ENCODE assay signal across 21 cellular contexts in the genomic region with DNA sequence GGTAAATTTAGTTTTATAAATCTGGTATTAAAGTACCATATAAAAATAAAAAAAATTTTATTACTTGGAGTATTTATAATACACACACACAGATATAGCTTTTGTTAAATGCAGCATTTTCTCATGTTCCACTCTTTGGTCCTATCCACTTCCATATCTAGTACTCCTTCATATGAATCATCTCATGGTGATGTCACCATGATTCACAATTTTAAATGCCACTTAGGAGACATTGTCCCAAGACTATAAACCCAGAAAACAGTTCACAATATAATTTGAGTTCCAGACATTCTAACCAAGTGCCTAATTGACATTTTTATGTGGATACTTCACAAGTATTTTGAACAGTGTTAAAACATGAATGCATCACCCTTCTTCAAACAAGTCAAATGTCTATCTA.
A peak's percentile ranks its signal among the peaks of the same experiment; 100 is the strongest.
DNase-seq lines count a peak whose midpoint lies in the region; ATAC-seq, FAIRE-seq and TF ChIP-seq lines count a peak whose summit lies in the region.
"Had no signal": no experiment of that assay in that cellular context is flagged by ENCODE, and none has a peak within 500 bp of the region (broad histone marks: within the 10 kb centered on the region; RNA-seq: fewer than 3 reads in every experiment).

No MANE protein-coding gene starts in this region.

- H3K4me1 ChIP-seq in astrocyte (ENCODE audit: insufficient read depth, low read length), result no peaks in the 10 kb centered on the region
- H3K4me1 ChIP-seq: esophagus squamous epithelium, Peyer's patch, sigmoid colon had no signal

- no peaks in the 10 kb centered on the region for H3K27me3 ChIP-seq in BJ (ENCODE audit: control insufficient read depth, insufficient read depth, low read length)
- H3K27me3 ChIP-seq in astrocyte (ENCODE audit: insufficient read depth, low read length), result no peaks in the 10 kb centered on the region
- H3K27me3 ChIP-seq: esophagus squamous epithelium, Peyer's patch, sigmoid colon had no signal

- peak; percentile 31 for DNase-seq in BJ (ENCODE audit: low read depth)
- DNase-seq in HS-27A (ENCODE audit: low read depth), result peak; percentile 59
- DNase-seq in astrocyte (ENCODE audit: low read depth), result peak; percentile 40
- peak; percentile 11 for DNase-seq in iris pigment epithelial cell (ENCODE audit: low read depth)
- DNase-seq in activated naive CD4-positive, alpha-beta T cell treated with anti-CD3 and anti-CD28 coated beads for 36 hours, result no peak
- no peak for DNase-seq in activated CD4-positive, alpha-beta T cell treated with anti-CD3 and anti-CD28 coated beads, Interleukin-2, amount 50 U/mL, for 1 hour
- no peak for DNase-seq in Calu3
- DNase-seq: activated CD4-positive, alpha-beta T cell treated with anti-CD3 and anti-CD28 coated beads, Interleukin-2, amount 10 ng/mL, durations not matched to agents 7 days and 5 days; activated naive CD4-positive, alpha-beta T cell treated with anti-CD3 and anti-CD28 coated beads, Interleukin-2, amount 50 U/mL, for 16 hours; activated T-cell treated with anti-CD3 and anti-CD28 coated beads, Interleukin-2, amount 50 U/mL, for 24 hours; AML-193; esophagus squamous epithelium; GOT3; KG1; left ventricle myocardium superior; NCI-H1105; NCI-H2171 treated with DMSO at 0.1 percent for 48 hours; Peyer's patch; sigmoid colon had no signal

- H3K4me3 Mint-ChIP-seq in astrocyte (ENCODE audit: unreplicated experiment), result no peak overlapping the region
- no peak overlapping the region for H3K4me3 Mint-ChIP-seq in activated naive CD4-positive, alpha-beta T cell treated with anti-CD3 and anti-CD28 coated beads for 36 hours
- no peak overlapping the region for H3K4me3 Mint-ChIP-seq in Calu3 (ENCODE audit: low read depth, unreplicated experiment)
- H3K4me3 Mint-ChIP-seq: activated CD4-positive, alpha-beta T cell treated with anti-CD3 and anti-CD28 coated beads, Interleukin-2, amount 10 ng/mL, durations not matched to agents 7 days and 5 days; activated T-cell treated with anti-CD3 and anti-CD28 coated beads, Interleukin-2, amount 50 U/mL, for 24 hours; dendritic cell treated with granulocyte-macrophage colony-stimulating factor and Interleukin-4, amounts not matched to agents 40 ng/mL and 50 ng/mL, for 4 days had no signal

- no peak overlapping the region for H3K27ac ChIP-seq in astrocyte (ENCODE audit: low read depth, low read length)
- H3K27ac ChIP-seq: esophagus squamous epithelium, Peyer's patch, sigmoid colon had no signal

- POLR2A ChIA-PET in BJ (lab: Charles Lee), result no interaction called here

- peaks cover 4% of the 10 kb centered on the region for H3K4me1 Mint-ChIP-seq in astrocyte (ENCODE audit: low read depth, unreplicated experiment)
- no peaks in the 10 kb centered on the region for H3K4me1 Mint-ChIP-seq in activated naive CD4-positive, alpha-beta T cell treated with anti-CD3 and anti-CD28 coated beads for 36 hours (ENCODE audit: low read depth)
- H3K4me1 Mint-ChIP-seq in Calu3 (ENCODE audit: low read depth, unreplicated experiment), result no peaks in the 10 kb centered on the region
- H3K4me1 Mint-ChIP-seq: activated CD4-positive, alpha-beta T cell treated with anti-CD3 and anti-CD28 coated beads, Interleukin-2, amount 10 ng/mL, durations not matched to agents 7 days and 5 days had no signal

- TF ChIP-seq CTCF in BJ (IDR thresholded peaks at IDR 0.05; ENCODE audit: insufficient read depth, low read depth, low read length), result no peak
- no peak for TF ChIP-seq CTCF in astrocyte (IDR thresholded peaks at IDR 0.05; ENCODE audit: insufficient read depth, low read depth, low read length)
- TF ChIP-seq CTCF in Calu3 (IDR thresholded peaks at IDR 0.05; ENCODE audit: unreplicated experiment), result no peak

- no peak overlapping the region for H2AFZ ChIP-seq in astrocyte (ENCODE audit: low read depth, low read length)

- intact Hi-C loops in activated naive CD4-positive, alpha-beta T cell treated with anti-CD3 and anti-CD28 coated beads for 36 hours (cut with micrococcal nuclease), result no loop called here
- intact Hi-C loops in Calu3 (cut with micrococcal nuclease; ENCODE audit: unreplicated experiment), result no loop called here

- H3K9me3 ChIP-seq in astrocyte (ENCODE audit: insufficient read depth, low read depth, low read length), result no peaks in the 10 kb centered on the region
- H3K9me3 ChIP-seq: esophagus squamous epithelium, Peyer's patch, sigmoid colon had no signal

- no peaks in the 10 kb centered on the region for H3K9me3 Mint-ChIP-seq in astrocyte (ENCODE audit: unreplicated experiment)
- peaks cover 9% of the 10 kb centered on the region for H3K9me3 Mint-ChIP-seq in activated naive CD4-positive, alpha-beta T cell treated with anti-CD3 and anti-CD28 coated beads for 36 hours
- H3K9me3 Mint-ChIP-seq in Calu3 (ENCODE audit: low read depth, unreplicated experiment), result no peaks in the 10 kb centered on the region

- no peaks in the 10 kb centered on the region for H4K20me1 ChIP-seq in astrocyte (ENCODE audit: insufficient read depth, low read length)

- FAIRE-seq in astrocyte (lab: Jason Lieb, UNC), result peak; percentile 72

- no peak overlapping the region for H3K4me2 ChIP-seq in astrocyte (ENCODE audit: low read length)

- H3K36me3 ChIP-seq in BJ (ENCODE audit: control insufficient read depth, insufficient read depth, low read length), result no peaks in the 10 kb centered on the region
- H3K36me3 ChIP-seq in astrocyte (ENCODE audit: insufficient read depth, low read length), result no peaks in the 10 kb centered on the region
- H3K36me3 ChIP-seq: esophagus squamous epithelium, Peyer's patch, sigmoid colon had no signal

- H3K27me3 Mint-ChIP-seq in astrocyte (ENCODE audit: low read depth, unreplicated experiment) (no peaks in the 10 kb centered on the region), Calu3 (ENCODE audit: unreplicated experiment) (no peaks in the 10 kb centered on the region)
- no peaks in the 10 kb centered on the region for H3K27me3 Mint-ChIP-seq in activated naive CD4-positive, alpha-beta T cell treated with anti-CD3 and anti-CD28 coated beads for 36 hours (ENCODE audit: low read depth)
- H3K27me3 Mint-ChIP-seq: activated CD4-positive, alpha-beta T cell treated with anti-CD3 and anti-CD28 coated beads, Interleukin-2, amount 10 ng/mL, durations not matched to agents 7 days and 5 days; activated T-cell treated with anti-CD3 and anti-CD28 coated beads, Interleukin-2, amount 50 U/mL, for 24 hours; dendritic cell treated with granulocyte-macrophage colony-stimulating factor and Interleukin-4, amounts not matched to agents 40 ng/mL and 50 ng/mL, for 4 days had no signal

- no peak for ATAC-seq in GM19324 (IDR thresholded peaks at IDR 0.05; ENCODE audit: low FRiP score, unreplicated experiment)
- ATAC-seq: left ventricle myocardium superior had no signal

- H3K36me3 Mint-ChIP-seq in astrocyte (ENCODE audit: low read depth, unreplicated experiment) (no peaks in the 10 kb centered on the region), Calu3 (ENCODE audit: insufficient read depth, unreplicated experiment) (no peaks in the 10 kb centered on the region)
- H3K36me3 Mint-ChIP-seq in activated naive CD4-positive, alpha-beta T cell treated with anti-CD3 and anti-CD28 coated beads for 36 hours (ENCODE audit: low read depth), result no peaks in the 10 kb centered on the region

- BruUV-seq in Calu3 (replicated peaks; lab: Mats Ljungman, UMichigan), result no TSS peak

- CTCF ChIA-PET in BJ (lab: Yijun Ruan, JAX), result interaction anchor here (0.7 kb wide), 1 partner anchor 8 kb away, joined by 3 read pairs; no protein-coding TSS in a partner anchor
- CTCF ChIA-PET in activated naive CD4-positive, alpha-beta T cell treated with anti-CD3 and anti-CD28 coated beads for 36 hours (lab: Charles Lee), result no interaction called here
- CTCF ChIA-PET in Calu3 (lab: Charles Lee), result no interaction called here

- H3K4me3 ChIP-seq in BJ (ENCODE audit: low read depth, low read length), result no peak overlapping the region
- H3K4me3 ChIP-seq in astrocyte (ENCODE audit: insufficient read depth, low read depth, low read length), result no peak overlapping the region
- H3K4me3 ChIP-seq: esophagus squamous epithelium, Peyer's patch, sigmoid colon had no signal

- H3K27ac Mint-ChIP-seq in astrocyte (ENCODE audit: unreplicated experiment) (no peak overlapping the region), Calu3 (ENCODE audit: unreplicated experiment) (no peak overlapping the region)
- H3K27ac Mint-ChIP-seq in activated naive CD4-positive, alpha-beta T cell treated with anti-CD3 and anti-CD28 coated beads for 36 hours, result no peak overlapping the region
- H3K27ac Mint-ChIP-seq: activated CD4-positive, alpha-beta T cell treated with anti-CD3 and anti-CD28 coated beads, Interleukin-2, amount 10 ng/mL, durations not matched to agents 7 days and 5 days; activated T-cell treated with anti-CD3 and anti-CD28 coated beads, Interleukin-2, amount 50 U/mL, for 24 hours; dendritic cell treated with granulocyte-macrophage colony-stimulating factor and Interleukin-4, amounts not matched to agents 40 ng/mL and 50 ng/mL, for 4 days had no signal

- H3K9ac ChIP-seq in astrocyte (ENCODE audit: low read length), result no peak overlapping the region

- H3K79me2 ChIP-seq in astrocyte (ENCODE audit: insufficient read depth, low read length), result no peaks in the 10 kb centered on the region

Comparison
In these comparisons a context has a peak if more than half of its experiments do, and no peak if none do; other contexts are left out.
1. DNase-seq: peak in BJ (single experiment), HS-27A (single experiment), astrocyte (single experiment) and iris pigment epithelial cell (single experiment); none in activated naive CD4-positive, alpha-beta T cell treated with anti-CD3 and anti-CD28 coated beads for 36 hours (single experiment), activated CD4-positive, alpha-beta T cell treated with anti-CD3 and anti-CD28 coated beads, Interleukin-2, amount 50 U/mL, for 1 hour (single experiment) and Calu3 (single experiment).